ENCODE assay signal across 8 cellular contexts in the genomic region with DNA sequence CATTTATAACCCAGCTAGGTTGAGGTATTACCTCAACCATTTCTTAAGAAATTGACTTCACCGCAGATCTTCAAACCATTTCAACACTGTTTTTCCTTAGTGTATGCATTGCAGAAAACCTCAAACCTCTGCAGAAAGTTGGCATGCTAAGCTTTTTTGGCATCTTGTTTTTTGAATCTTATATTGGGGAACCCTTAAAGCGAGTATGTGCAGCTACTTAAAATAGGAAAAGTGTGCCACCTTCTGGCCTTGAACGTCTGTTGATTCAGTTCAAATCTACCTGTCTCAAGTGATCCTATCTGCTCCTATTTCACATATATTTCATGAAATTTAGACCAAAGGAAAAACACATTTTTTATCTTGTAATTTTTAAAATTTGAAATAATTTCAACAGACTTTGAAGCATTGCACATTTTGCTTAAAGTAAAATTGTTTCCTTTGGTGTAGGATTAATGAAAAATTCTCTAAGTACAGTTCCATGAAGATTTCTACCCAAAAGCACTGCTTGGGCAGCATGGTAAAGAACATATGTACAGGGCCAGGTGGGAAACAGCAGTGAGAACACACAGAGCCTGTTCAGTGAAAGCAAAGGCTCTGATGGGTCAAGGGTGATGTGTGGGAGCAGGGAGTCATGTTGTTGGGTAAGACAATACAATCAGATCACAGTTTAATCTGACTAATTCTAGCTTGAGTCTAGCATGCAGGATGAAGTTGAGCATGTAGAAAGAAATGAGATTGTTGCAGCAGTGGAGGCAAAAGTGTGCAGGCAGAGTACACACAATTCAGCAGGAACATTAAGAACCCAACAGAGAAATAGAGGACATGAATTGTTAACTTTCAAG. TPM values are rescaled to one million over a fixed set of nuclear protein-coding genes. Genes with fewer than 3 reads are reported as not detected.
DNase-seq lines count a peak whose midpoint lies in the region; ATAC-seq and TF ChIP-seq lines count a peak whose summit lies in the region.

No MANE protein-coding gene starts in this region.

- H3K79me2 ChIP-seq in fibroblast of lung (ENCODE audit: control insufficient read depth, insufficient read depth, low read length), result no peaks in the 10 kb centered on the region

- ATAC-seq in HG02938 (IDR thresholded peaks at IDR 0.05; ENCODE audit: unreplicated experiment) (peak; percentile 48), GM19035 (IDR thresholded peaks at IDR 0.05; ENCODE audit: unreplicated experiment) (no peak), HG03442 (IDR thresholded peaks at IDR 0.05; ENCODE audit: unreplicated experiment) (no peak)

- H3K27ac ChIP-seq in fibroblast of lung (ENCODE audit: insufficient read depth, low read length), result no peak overlapping the region

- peaks cover 10% of the 10 kb centered on the region for H3K36me3 Mint-ChIP-seq in neural crest cell (ENCODE audit: low read depth)

- H3K9me3 Mint-ChIP-seq in neural crest cell, result peaks cover 10% of the 10 kb centered on the region

- no peaks in the 10 kb centered on the region for H3K9me3 ChIP-seq in fibroblast of lung (ENCODE audit: control insufficient read depth, insufficient read depth, low read depth, low read length)

- no peaks in the 10 kb centered on the region for H3K27me3 Mint-ChIP-seq in neural crest cell (ENCODE audit: low read depth)

- H3K4me3 Mint-ChIP-seq in neural crest cell, result no peak overlapping the region

- H3K4me3 ChIP-seq in fibroblast of lung (replicated peaks in 1 of 4; ENCODE audit: control extremely low read depth in 1 of 4, insufficient read depth in 1 of 4, low read depth in 3 of 4, low read length in 4 of 4), result no peak overlapping the region

- H3K36me3 ChIP-seq in fibroblast of lung (ENCODE audit: control insufficient read depth, insufficient read depth, low read length), result no peaks in the 10 kb centered on the region

- peaks cover 7% of the 10 kb centered on the region for H3K4me1 ChIP-seq in fibroblast of lung (ENCODE audit: control insufficient read depth, extremely low read depth, insufficient read depth, low read length)

- peaks cover 20% of the 10 kb centered on the region for H3K4me1 Mint-ChIP-seq in neural crest cell

- TF ChIP-seq CTCF in fibroblast of lung (conservative IDR thresholded peaks at IDR 0.05 in 1 of 2, IDR thresholded peaks at IDR 0.05 in 1 of 2; ENCODE audit: low read depth in 1 of 2, low read length in 2 of 2) (peak; percentile 57 to 62), neural crest cell (conservative IDR thresholded peaks at IDR 0.05) (peak; percentile 79)

- H3K27ac Mint-ChIP-seq in neural crest cell (ENCODE audit: unreplicated experiment), result no peak overlapping the region

- H4K20me1 ChIP-seq in fibroblast of lung (ENCODE audit: control insufficient read depth, extremely low read depth, insufficient read depth, low read length), result no peaks in the 10 kb centered on the region

- H3K27me3 ChIP-seq in fibroblast of lung (ENCODE audit: control insufficient read depth, insufficient read depth, low read length), result no peaks in the 10 kb centered on the region

- H3K4me2 ChIP-seq in fibroblast of lung (ENCODE audit: extremely low read depth, insufficient read depth, low read length), result no peak overlapping the region

- no peak overlapping the region for H3K9ac ChIP-seq in fibroblast of lung (ENCODE audit: insufficient read depth, low read length)

- no peak overlapping the region for H2AFZ ChIP-seq in fibroblast of lung (ENCODE audit: low read length)

- DNase-seq in GM03348 (ENCODE audit: low spot score), result peak; percentile 74
- DNase-seq in NCI-H460 (ENCODE audit: extremely low read depth, low read depth), result peak; percentile 55
- peak; percentile 35 to 43 for DNase-seq in activated CD4-positive, alpha-beta T cell treated with anti-CD3 and anti-CD28 coated beads, Interleukin-2, amount 50 U/mL, for 4 hours
- peak; percentile 63 to 86 for DNase-seq in fibroblast of lung (ENCODE audit: low read depth in 2 of 2)
- DNase-seq in neural crest cell (ENCODE audit: low read depth, low spot score), result no peak

RNA-seq across cellular contexts. Expression of gene HENMT1, which starts 17.2 kb away (rescaled TPM):
- total RNA-seq in NCI-H460 (2014; rRNA removed; shearing (Covaris generic)), result 2.5 and 2.6 TPM in 2 replicates
- 1.3 and 1.5 TPM in 2 replicates for polyA plus RNA-seq in NCI-H460 (2014; cell fraction: nucleus; rRNA removed)
- total RNA-seq in fibroblast of lung (3.0 and 4.1 TPM in 2 replicates), neural crest cell (8.0 and 9.0 TPM in 2 replicates)
- polyA plus RNA-seq in fibroblast of lung, result 3.8 and 5.3 TPM in 2 replicates
- polyA plus RNA-seq in fibroblast of lung (2012), result 2.8 and 3.0 TPM in 2 replicates
- 2.5 TPM in 1 of 2 replicates, not detected in the other for polyA minus RNA-seq in fibroblast of lung (ENCODE audit: low replicate concordance)

RNA-seq across cellular contexts. Expression of gene PRPF38B, which starts 48.4 kb away (rescaled TPM):
- total RNA-seq in NCI-H460 (2014; rRNA removed; shearing (Covaris generic)), result 17.0 and 23.7 TPM in 2 replicates
- polyA plus RNA-seq in NCI-H460 (2014; cell fraction: nucleus; rRNA removed), result 51.7 and 75.6 TPM in 2 replicates
- total RNA-seq in fibroblast of lung, result 11.6 and 17.8 TPM in 2 replicates
- polyA plus RNA-seq in fibroblast of lung, result 27.2 and 28.8 TPM in 2 replicates
- polyA plus RNA-seq in fibroblast of lung (2012), result 25.0 and 26.1 TPM in 2 replicates
- polyA minus RNA-seq in fibroblast of lung (ENCODE audit: low replicate concordance), result 4.1 and 6.8 TPM in 2 replicates
- total RNA-seq in neural crest cell, result 55.2 and 58.5 TPM in 2 replicates
